7 cellular contexts compared by ENCODE assay signal in genomic region chr1:34983700-34984355, GRCh38. TPM values are rescaled to one million over a fixed set of nuclear protein-coding genes. Genes with fewer than 3 reads are reported as not detected.
DNase-seq lines count a peak whose midpoint lies in the region; ATAC-seq and TF ChIP-seq lines count a peak whose summit lies in the region.

No MANE protein-coding gene starts in this region.

- H3K4me3 ChIP-seq in iPS-18a (ENCODE audit: low read length): peak overlapping the region; percentile 66
- H3K4me3 ChIP-seq in stomach smooth muscle (ENCODE audit: low read length in 2 of 2): peak overlapping the region; percentile 73 to 94

- no peaks in the 10 kb centered on the region for H3K9me3 Mint-ChIP-seq in activated CD8-positive, alpha-beta T cell treated with anti-CD3 and anti-CD28 coated beads for 36 hours

- POLR2A ChIA-PET in activated CD8-positive, alpha-beta T cell treated with anti-CD3 and anti-CD28 coated beads for 36 hours (lab: Charles Lee): interaction anchor here (0.6 to 2.6 kb wide), 5 partner anchors 48 to 207 kb away, joined by 3 to 13 read pairs (median 8); partner anchors contain the start of genes SMIM12 and ZMYM6

- H3K9me3 ChIP-seq in iPS-18a (ENCODE audit: control insufficient read depth, low read depth, low read length) (no peaks in the 10 kb centered on the region), stomach smooth muscle (ENCODE audit: control insufficient read depth in 2 of 2, low read length in 2 of 2) (no peaks in the 10 kb centered on the region)

- H3K27ac Mint-ChIP-seq in activated CD8-positive, alpha-beta T cell treated with anti-CD3 and anti-CD28 coated beads for 36 hours: peak overlapping the region; percentile 98

- DNase-seq in HS-27A (ENCODE audit: low read depth): peak; percentile 3
- peak; percentile 8 for DNase-seq in activated CD8-positive, alpha-beta T cell treated with anti-CD3 and anti-CD28 coated beads for 36 hours
- DNase-seq in SHP77 treated with DMSO at 0.1 percent for 48 hours (lab: John Stamatoyannopoulos, UW): no peak
- DNase-seq in NCI-H524 treated with DMSO at 0.1 percent for 48 hours (lab: John Stamatoyannopoulos, UW): no peak
- DNase-seq in RKO (ENCODE audit: low spot score): no peak

- H3K27me3 ChIP-seq in iPS-18a (ENCODE audit: control insufficient read depth, insufficient read depth, low read length) (no peaks in the 10 kb centered on the region), stomach smooth muscle (ENCODE audit: control insufficient read depth in 1 of 2, insufficient read depth in 2 of 2, low read length in 2 of 2) (no peaks in the 10 kb centered on the region)

- CTCF ChIA-PET in activated CD8-positive, alpha-beta T cell treated with anti-CD3 and anti-CD28 coated beads for 36 hours (lab: Charles Lee): interaction anchor here (0.8 to 3.9 kb wide), 6 partner anchors 14 to 202 kb away, joined by 3 to 16 read pairs (median 8); partner anchors contain the start of genes SMIM12 and ZMYM6

- intact Hi-C loops in activated CD8-positive, alpha-beta T cell treated with anti-CD3 and anti-CD28 coated beads for 36 hours (cut with micrococcal nuclease): no loop called here

- peaks cover 18% of the 10 kb centered on the region for H3K36me3 Mint-ChIP-seq in activated CD8-positive, alpha-beta T cell treated with anti-CD3 and anti-CD28 coated beads for 36 hours (ENCODE audit: low read depth)

- TF ChIP-seq CTCF in activated CD8-positive, alpha-beta T cell treated with anti-CD3 and anti-CD28 coated beads for 36 hours (IDR thresholded peaks at IDR 0.05): no peak

- ATAC-seq in activated CD8-positive, alpha-beta T cell treated with anti-CD3 and anti-CD28 coated beads for 36 hours: no peak

- H3K4me1 ChIP-seq in iPS-18a (ENCODE audit: control insufficient read depth, low read depth, low read length) (peaks cover 5% of the 10 kb centered on the region), stomach smooth muscle (ENCODE audit: control insufficient read depth, insufficient read depth, low read length) (peaks cover 18% of the 10 kb centered on the region)

- no peaks in the 10 kb centered on the region for H3K36me3 ChIP-seq in iPS-18a (ENCODE audit: control insufficient read depth, low read depth, low read length)
- H3K36me3 ChIP-seq in stomach smooth muscle (ENCODE audit: control insufficient read depth in 2 of 2, insufficient read depth in 2 of 2, low read length in 2 of 2): peaks cover 3 to 6% of the 10 kb centered on the region in 2 donors

- no peak overlapping the region for H3K9ac ChIP-seq in iPS-18a (ENCODE audit: low read length)
- peak overlapping the region; percentile 87 to 90 for H3K9ac ChIP-seq in stomach smooth muscle (ENCODE audit: low read length in 2 of 2)

- no peaks in the 10 kb centered on the region for H3K27me3 Mint-ChIP-seq in activated CD8-positive, alpha-beta T cell treated with anti-CD3 and anti-CD28 coated beads for 36 hours

- peaks cover 47% of the 10 kb centered on the region for H3K4me1 Mint-ChIP-seq in activated CD8-positive, alpha-beta T cell treated with anti-CD3 and anti-CD28 coated beads for 36 hours (ENCODE audit: low read depth)

- H3K4me3 Mint-ChIP-seq in activated CD8-positive, alpha-beta T cell treated with anti-CD3 and anti-CD28 coated beads for 36 hours: peak overlapping the region; percentile 98

- no peak overlapping the region for H3K27ac ChIP-seq in iPS-18a (ENCODE audit: low read length)
- H3K27ac ChIP-seq in stomach smooth muscle (ENCODE audit: low read length): peak overlapping the region; percentile 86

RNA-seq across cellular contexts. Expression of gene TMEM35B, which starts 1.3 kb away (rescaled TPM):
- 10 to 100 TPM; 19.4 to 19.5 TPM for total RNA-seq in activated CD8-positive, alpha-beta T cell treated with anti-CD3 and anti-CD28 coated beads for 36 hours

RNA-seq across cellular contexts. Expression of gene ZMYM6, which starts 47.9 kb away (rescaled TPM):
- total RNA-seq in activated CD8-positive, alpha-beta T cell treated with anti-CD3 and anti-CD28 coated beads for 36 hours: 10 to 100 TPM; 11.4 to 11.6 TPM

RNA-seq across cellular contexts. Expression of gene DLGAP3, which starts 54.4 kb away (rescaled TPM):
- total RNA-seq in activated CD8-positive, alpha-beta T cell treated with anti-CD3 and anti-CD28 coated beads for 36 hours: under 1 TPM; 0.38 to 0.83 TPM

Comparison
In these comparisons a context has a peak if more than half of its experiments do, and no peak if none do; other contexts are left out.
1. DNase-seq: peak in HS-27A (single experiment) and activated CD8-positive, alpha-beta T cell treated with anti-CD3 and anti-CD28 coated beads for 36 hours (single experiment); none in SHP77 treated with DMSO at 0.1 percent for 48 hours (single experiment), NCI-H524 treated with DMSO at 0.1 percent for 48 hours (single experiment) and RKO (single experiment).